Comparison of ENCODE assay signal across 30 cellular contexts in the genomic region with DNA sequence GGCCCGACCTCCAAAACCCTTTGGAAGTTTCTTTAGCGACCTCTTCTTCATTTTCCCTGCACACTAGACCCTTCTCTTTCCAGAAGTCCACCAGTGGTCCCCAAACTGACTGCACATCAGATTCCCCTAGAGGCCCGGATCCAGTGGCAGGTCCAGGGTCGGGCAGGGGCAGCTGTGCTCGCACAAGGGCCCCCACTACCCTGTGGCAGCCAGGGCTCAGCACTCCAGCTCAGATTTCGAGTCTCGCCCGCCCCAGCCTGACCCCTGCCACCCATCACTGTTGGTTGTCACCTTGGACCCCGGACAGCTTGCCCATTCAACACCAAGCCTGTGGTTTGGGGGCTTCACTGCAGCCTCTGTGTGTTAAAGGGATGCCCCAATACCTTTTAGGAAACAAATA.
"Had no signal": no experiment of that assay in that cellular context is flagged by ENCODE, and none has a peak within 500 bp of the region (broad histone marks: within the 10 kb centered on the region; RNA-seq: fewer than 3 reads in every experiment).

No MANE protein-coding gene starts in this region.

- H3K36me3 Mint-ChIP-seq: activated naive CD4-positive, alpha-beta T cell treated with anti-CD3 and anti-CD28 coated beads, Interleukin-2, amount 50 U/mL, for 72 hours had no signal

- H3K27me3 Mint-ChIP-seq: activated CD4-positive, alpha-beta memory T cell treated with anti-CD3 and anti-CD28 coated beads for 36 hours; activated CD4-positive, alpha-beta T cell treated with anti-CD3 and anti-CD28 coated beads for 36 hours; activated CD4-positive, alpha-beta T cell treated with anti-CD3 and anti-CD28 coated beads, Interleukin-2, amount 10 ng/mL, durations not matched to agents 24 days and 14 days; activated CD8-positive, alpha-beta memory T cell treated with anti-CD3 and anti-CD28 coated beads, Interleukin-2, amount 10 ng/mL, durations not matched to agents 7 days and 5 days; activated naive CD4-positive, alpha-beta T cell treated with anti-CD3 and anti-CD28 coated beads, Interleukin-2, amount 10 ng/mL, durations not matched to agents 7 days and 5 days; activated naive CD8-positive, alpha-beta T cell treated with anti-CD3 and anti-CD28 coated beads, Interleukin-2, amount 10 ng/mL, durations not matched to agents 7 days and 5 days; dendritic cell treated with granulocyte-macrophage colony-stimulating factor and Interleukin-4, amounts not matched to agents 40 ng/mL and 50 ng/mL, for 4 days; T-cell had no signal

- H3K27ac Mint-ChIP-seq: activated CD4-positive, alpha-beta memory T cell treated with anti-CD3 and anti-CD28 coated beads for 36 hours; activated CD4-positive, alpha-beta T cell treated with anti-CD3 and anti-CD28 coated beads for 36 hours; activated CD4-positive, alpha-beta T cell treated with anti-CD3 and anti-CD28 coated beads, Interleukin-2, amount 10 ng/mL, durations not matched to agents 24 days and 14 days; activated CD8-positive, alpha-beta memory T cell treated with anti-CD3 and anti-CD28 coated beads, Interleukin-2, amount 10 ng/mL, durations not matched to agents 7 days and 5 days; activated CD8-positive, alpha-beta T cell treated with anti-CD3 and anti-CD28 coated beads, Interleukin-2, amount 10 ng/mL, durations not matched to agents 7 days and 5 days; activated naive CD4-positive, alpha-beta T cell treated with anti-CD3 and anti-CD28 coated beads, Interleukin-2, amount 10 ng/mL, durations not matched to agents 7 days and 5 days; activated naive CD8-positive, alpha-beta T cell treated with anti-CD3 and anti-CD28 coated beads, Interleukin-2, amount 10 ng/mL, durations not matched to agents 7 days and 5 days; activated T-helper 1 cell treated with anti-CD3 and anti-CD28 coated beads, Interleukin-12 subunit alpha, Interleukin-12 subunit beta, Interleukin-2, Interleukin-4 antibody, amounts not matched to agents 30 ng/mL and 10 ng/mL and 1 ng/mL, durations not matched to agents 14 hours and 24 hours and 36 hours; activated T-helper 2 cell treated with anti-CD3 and anti-CD28 coated beads, Interferon-gamma antibody, Interleukin-2, Interleukin-4, amounts not matched to agents 10 μg/mL and 5 μg/mL and 100 μg/mL, durations not matched to agents 14 hours and 24 hours and 36 hours; brain; dendritic cell treated with granulocyte-macrophage colony-stimulating factor and Interleukin-4, amounts not matched to agents 40 ng/mL and 50 ng/mL, for 4 days; endodermal cell; T-cell; T-helper 1 cell treated with Interleukin-12 subunit alpha and Interleukin-12 subunit beta and Interleukin-4 antibody, amounts not matched to agents 30 μg/mL and 1 μg/mL, for 36 hours had no signal

- H3K4me3 Mint-ChIP-seq: activated CD4-positive, alpha-beta memory T cell treated with anti-CD3 and anti-CD28 coated beads for 36 hours; activated CD4-positive, alpha-beta T cell treated with anti-CD3 and anti-CD28 coated beads for 36 hours; activated CD4-positive, alpha-beta T cell treated with anti-CD3 and anti-CD28 coated beads, Interleukin-2, amount 10 ng/mL, durations not matched to agents 24 days and 14 days; activated CD8-positive, alpha-beta memory T cell treated with anti-CD3 and anti-CD28 coated beads, Interleukin-2, amount 10 ng/mL, durations not matched to agents 7 days and 5 days; activated CD8-positive, alpha-beta T cell treated with anti-CD3 and anti-CD28 coated beads, Interleukin-2, amount 10 ng/mL, durations not matched to agents 7 days and 5 days; activated naive CD4-positive, alpha-beta T cell treated with anti-CD3 and anti-CD28 coated beads, Interleukin-2, amount 10 ng/mL, durations not matched to agents 7 days and 5 days; activated naive CD8-positive, alpha-beta T cell treated with anti-CD3 and anti-CD28 coated beads, Interleukin-2, amount 10 ng/mL, durations not matched to agents 7 days and 5 days; activated T-helper 1 cell treated with anti-CD3 and anti-CD28 coated beads, Interleukin-12 subunit alpha, Interleukin-12 subunit beta, Interleukin-2, Interleukin-4 antibody, amounts not matched to agents 30 ng/mL and 10 ng/mL and 1 ng/mL, durations not matched to agents 14 hours and 24 hours and 36 hours; brain; dendritic cell treated with granulocyte-macrophage colony-stimulating factor and Interleukin-4, amounts not matched to agents 40 ng/mL and 50 ng/mL, for 4 days; endodermal cell; T-cell; T-helper 1 cell treated with Interleukin-12 subunit alpha and Interleukin-12 subunit beta and Interleukin-4 antibody, amounts not matched to agents 30 μg/mL and 1 μg/mL, for 36 hours had no signal

- DNase-seq: activated CD4-positive, alpha-beta memory T cell treated with anti-CD3 and anti-CD28 coated beads for 36 hours; activated CD4-positive, alpha-beta T cell treated with anti-CD3 and anti-CD28 coated beads for 36 hours; activated CD4-positive, CD25-positive, alpha-beta regulatory T cell; activated CD4-positive, CD25-positive, alpha-beta regulatory T cell treated with anti-CD3 and anti-CD28 coated beads, Interleukin-2, amount 50 U/mL, for 72 hours; activated CD8-positive, alpha-beta memory T cell treated with anti-CD3 and anti-CD28 coated beads, Interleukin-2, amount 10 ng/mL, durations not matched to agents 7 days and 5 days; activated CD8-positive, alpha-beta memory T cell treated with anti-CD3 and anti-CD28 coated beads, Interleukin-2, amount 50 U/mL, for 4 hours; activated CD8-positive, alpha-beta T cell treated with anti-CD3 and anti-CD28 coated beads, Interleukin-2, amount 10 ng/mL, durations not matched to agents 7 days and 5 days; activated effector memory CD4-positive, alpha-beta T cell treated with anti-CD3 and anti-CD28 coated beads, Interleukin-2, amount 50 U/mL, for 16 hours; activated naive CD4-positive, alpha-beta T cell; activated naive CD4-positive, alpha-beta T cell treated with anti-CD3 and anti-CD28 coated beads, Interleukin-2, amount 10 ng/mL, durations not matched to agents 7 days and 5 days; activated naive CD8-positive, alpha-beta T cell treated with anti-CD3 and anti-CD28 coated beads, Interleukin-2, amount 10 ng/mL, durations not matched to agents 7 days and 5 days; activated T-cell treated with anti-CD3 and anti-CD28 coated beads, Interleukin-2, amount 50 U/mL, for 1 hour; activated T-cell treated with anti-CD3 and anti-CD28 coated beads, Interleukin-2, amount 50 U/mL, for 48 hours; central memory CD4-positive, alpha-beta T cell; dorsolateral prefrontal cortex; effector memory CD4-positive, alpha-beta T cell; endodermal cell; foreskin fibroblast; SW 1271; T-cell had no signal

- H3K4me1 Mint-ChIP-seq: activated CD4-positive, alpha-beta T cell treated with anti-CD3 and anti-CD28 coated beads for 36 hours had no signal

- ATAC-seq: activated CD4-positive, alpha-beta T cell treated with anti-CD3 and anti-CD28 coated beads for 36 hours; activated CD8-positive, alpha-beta memory T cell treated with anti-CD3 and anti-CD28 coated beads, Interleukin-2, amount 10 ng/mL, durations not matched to agents 7 days and 5 days; activated CD8-positive, alpha-beta T cell treated with anti-CD3 and anti-CD28 coated beads, Interleukin-2, amount 10 ng/mL, durations not matched to agents 7 days and 5 days; activated naive CD4-positive, alpha-beta T cell treated with anti-CD3 and anti-CD28 coated beads, Interleukin-2, amount 50 U/mL, for 72 hours; esophagus mucosa; T-cell had no signal

- H3K9me3 ChIP-seq: ascending aorta, breast epithelium had no signal
